17 cellular contexts compared by ENCODE assay signal in the genomic region with DNA sequence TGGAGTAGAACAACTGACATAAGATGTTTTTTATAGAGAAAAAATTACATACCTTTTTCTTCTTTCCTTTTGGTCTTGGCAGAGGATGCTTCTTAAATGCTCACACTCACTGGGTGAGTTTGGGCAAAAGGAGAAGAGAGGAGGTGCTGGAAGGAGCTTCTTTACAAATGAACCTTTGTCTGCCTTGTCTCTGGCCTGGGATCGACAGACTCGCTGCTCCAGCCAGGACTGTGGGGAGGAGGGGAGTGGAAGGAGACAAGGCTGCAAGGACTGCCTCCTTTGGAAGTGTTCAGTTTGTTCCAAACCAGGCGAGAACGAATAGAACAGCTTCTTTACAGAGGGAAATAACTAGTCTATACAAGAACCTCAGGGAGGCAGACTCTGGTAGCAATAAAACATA. TPM values are rescaled to one million over a fixed set of nuclear protein-coding genes. Genes with fewer than 3 reads are reported as not detected.
DNase-seq lines count a peak whose midpoint lies in the region; TF ChIP-seq lines count a peak whose summit lies in the region.
"Had no signal": no experiment of that assay in that cellular context is flagged by ENCODE, and none has a peak within 500 bp of the region (broad histone marks: within the 10 kb centered on the region; RNA-seq: fewer than 3 reads in every experiment).

SCRG1 (minus strand) TSS at position 101 of the 400 bp plus-strand sequence. CDS start 7,702 bp downstream, outside the sequence.

- H3K27ac Mint-ChIP-seq in osteocyte (ENCODE audit: unreplicated experiment): peak within 1 kb of the TSS; percentile 83
- H3K27ac Mint-ChIP-seq: IgD-negative memory B cell; natural killer cell treated with Interleukin-12 subunit alpha and Interleukin-12 subunit beta and Interleukin-15 and Interleukin-18, amount 100 ng/mL, for 72 hours had no signal

- in situ Hi-C loops in mammary epithelial cell (cut with MboI; ENCODE audit: low sequenced_read_pairs in 2 of 2): no loop called here

- peaks cover 3% of the 10 kb centered on the region for H3K4me1 Mint-ChIP-seq in osteocyte (ENCODE audit: unreplicated experiment)
- H3K4me1 Mint-ChIP-seq: central memory CD8-positive, alpha-beta T cell; IgD-negative memory B cell had no signal

- H3K4me1 ChIP-seq in mammary epithelial cell (ENCODE audit: insufficient read depth, low read length) (no peaks in the 10 kb centered on the region), OCI-LY7 (ENCODE audit: insufficient read depth, low read length, poor library complexity, severe bottlenecking) (no peaks in the 10 kb centered on the region)
- H3K4me1 ChIP-seq: upper lobe of right lung had no signal

- H3K4me3 ChIP-seq in mammary epithelial cell (replicated peaks in 1 of 3; ENCODE audit: insufficient read depth in 1 of 3, low read depth in 2 of 3, low read length in 3 of 3) (no peak within 1 kb of the TSS), OCI-LY7 (ENCODE audit: low read depth, low read length, poor library complexity, severe bottlenecking) (no peak within 1 kb of the TSS)
- H3K4me3 ChIP-seq: upper lobe of right lung had no signal

- no peaks in the 10 kb centered on the region for H3K27me3 Mint-ChIP-seq in osteocyte (ENCODE audit: unreplicated experiment)
- H3K27me3 Mint-ChIP-seq: central memory CD8-positive, alpha-beta T cell; IgD-negative memory B cell; natural killer cell treated with Interleukin-12 subunit alpha and Interleukin-12 subunit beta and Interleukin-15 and Interleukin-18, amount 100 ng/mL, for 72 hours had no signal

- POLR2A ChIA-PET in OCI-LY7 (lab: Charles Lee): interaction anchor here (0.7 to 2.0 kb wide), 3 partner anchors 11 to 160 kb away, joined by 3 to 6 read pairs (median 3); no protein-coding TSS in a partner anchor

- H3K9me3 ChIP-seq in mammary epithelial cell (replicated peaks; ENCODE audit: insufficient read depth, low read length): no peaks in the 10 kb centered on the region
- no peaks in the 10 kb centered on the region for H3K9me3 ChIP-seq in OCI-LY7 (ENCODE audit: low read length)
- H3K9me3 ChIP-seq: upper lobe of right lung had no signal

- peaks cover under 1% of the 10 kb centered on the region for H3K9me3 Mint-ChIP-seq in osteocyte (ENCODE audit: unreplicated experiment)
- H3K9me3 Mint-ChIP-seq: central memory CD8-positive, alpha-beta T cell; IgD-negative memory B cell; natural killer cell treated with Interleukin-12 subunit alpha and Interleukin-12 subunit beta and Interleukin-15 and Interleukin-18, amount 100 ng/mL, for 72 hours had no signal

- no peak within 1 kb of the TSS for H3K4me2 ChIP-seq in mammary epithelial cell (ENCODE audit: insufficient read depth, low read depth, low read length)
- H3K4me2 ChIP-seq in OCI-LY7 (ENCODE audit: low read length): no peak within 1 kb of the TSS

- intact Hi-C loops in mammary epithelial cell (cut with micrococcal nuclease) (no loop called here), OCI-LY7 (cut with micrococcal nuclease; ENCODE audit: unreplicated experiment) (no loop called here)

- 12% methylated on average over 4 of the region's 4 CpGs for WGBS in mammary epithelial cell (ENCODE audit: low coverage, missing lambda C conversion rate)

- H3K36me3 ChIP-seq in mammary epithelial cell (ENCODE audit: insufficient read depth, low read length) (no peaks in the 10 kb centered on the region), OCI-LY7 (ENCODE audit: insufficient read depth, low read length) (no peaks in the 10 kb centered on the region)
- H3K36me3 ChIP-seq: upper lobe of right lung had no signal

- H3K4me3 Mint-ChIP-seq in osteocyte (ENCODE audit: unreplicated experiment): peak within 1 kb of the TSS; percentile 49
- H3K4me3 Mint-ChIP-seq: central memory CD8-positive, alpha-beta T cell; IgD-negative memory B cell; natural killer cell treated with Interleukin-12 subunit alpha and Interleukin-12 subunit beta and Interleukin-15 and Interleukin-18, amount 100 ng/mL, for 72 hours had no signal

- no peaks in the 10 kb centered on the region for H3K27me3 ChIP-seq in mammary epithelial cell (ENCODE audit: insufficient read depth, low read length)
- H3K27me3 ChIP-seq: upper lobe of right lung had no signal

- CTCF ChIA-PET in mammary epithelial cell (lab: Charles Lee; ENCODE audit: low non-redundant PET) (no interaction called here), OCI-LY7 (lab: Charles Lee; ENCODE audit: unreplicated experiment) (interaction anchor here (0.7 kb wide), 1 partner anchor 135 kb away, joined by 3 read pairs; no protein-coding TSS in a partner anchor)

- TF ChIP-seq CTCF in mammary epithelial cell (conservative IDR thresholded peaks at IDR 0.05 in 1 of 2, IDR thresholded peaks at IDR 0.05 in 1 of 2; ENCODE audit: extremely low read depth in 1 of 2, insufficient read depth in 1 of 2, low read depth in 1 of 2, low read length in 2 of 2): no peak
- TF ChIP-seq CTCF in osteocyte (IDR thresholded peaks at IDR 0.05): no peak
- TF ChIP-seq CTCF in OCI-LY7 (conservative IDR thresholded peaks at IDR 0.05; ENCODE audit: low read length): no peak

- dilution Hi-C loops in mammary epithelial cell (cut with HindIII; ENCODE audit: low sequenced_read_pairs): no loop called here

- H3K9me2 ChIP-seq in OCI-LY7 (ENCODE audit: insufficient read depth, low read length): no peaks in the 10 kb centered on the region

- BruUV-seq in mammary epithelial cell (replicated peaks; lab: Mats Ljungman, UMichigan) (no TSS peak), OCI-LY7 (replicated peaks; lab: Mats Ljungman, UMichigan) (no TSS peak)

- no peak within 1 kb of the TSS for H3K9ac ChIP-seq in mammary epithelial cell (ENCODE audit: insufficient read depth, low read length)

- no peaks in the 10 kb centered on the region for H4K20me1 ChIP-seq in mammary epithelial cell (ENCODE audit: insufficient read depth, low read length)
- no peaks in the 10 kb centered on the region for H4K20me1 ChIP-seq in OCI-LY7 (ENCODE audit: insufficient read depth, low read length)

- DNase-seq in C1 segment of cervical spinal cord (lab: John Stamatoyannopoulos, UW) (peak in 9 of 14 donors; percentile 18 to 67 (median 52)), mammary epithelial cell (no peak), hypothalamus (lab: John Stamatoyannopoulos, UW) (peak in 37 of 51 donors; percentile 5 to 80 (median 40)), osteocyte (ENCODE audit: extremely low spot score, unreplicated experiment) (no peak), AML-193 (lab: John Stamatoyannopoulos, UW) (no peak), NCI-H2196 (lab: John Stamatoyannopoulos, UW; ENCODE audit: unreplicated experiment) (no peak), NAMALWA (ENCODE audit: low spot score) (no peak), OCI-LY7 (ENCODE audit: low spot score) (no peak)
- DNase-seq: activated CD4-positive, alpha-beta T cell treated with anti-CD3 and anti-CD28 coated beads, Interleukin-2, amount 50 U/mL, for 4 hours; NCI-H1417; NCI-H510A; T-helper 9 cell; upper lobe of right lung had no signal

- no peak within 1 kb of the TSS for H3K27ac ChIP-seq in mammary epithelial cell (ENCODE audit: insufficient read depth, low read depth, low read length)
- no peak within 1 kb of the TSS for H3K27ac ChIP-seq in OCI-LY7 (ENCODE audit: low read depth, low read length, poor library complexity, severe bottlenecking)
- H3K27ac ChIP-seq: upper lobe of right lung had no signal

- no peaks in the 10 kb centered on the region for H3K79me2 ChIP-seq in mammary epithelial cell (ENCODE audit: insufficient read depth, low read length)
- no peaks in the 10 kb centered on the region for H3K79me2 ChIP-seq in OCI-LY7 (ENCODE audit: insufficient read depth, low read depth, low read length)

- H2AFZ ChIP-seq in mammary epithelial cell (ENCODE audit: low read depth, low read length): peak within 1 kb of the TSS; percentile 61
- H2AFZ ChIP-seq in OCI-LY7 (ENCODE audit: low read length): no peak within 1 kb of the TSS

- H3K36me3 Mint-ChIP-seq in osteocyte (ENCODE audit: unreplicated experiment): peaks cover 11% of the 10 kb centered on the region

RNA-seq across cellular contexts. Expression of gene SCRG1, which starts in this region (rescaled TPM):
- total RNA-seq in mammary epithelial cell (1 to 10 TPM in 1 of 2 donors, not detected in 1; 3.0 TPM), osteocyte (2.2 and 2.6 TPM in 2 replicates), OCI-LY7 (2022) (not detected in 2 replicates)
- polyA plus RNA-seq in mammary epithelial cell: not detected
- not detected for polyA minus RNA-seq in mammary epithelial cell
- not detected in 2 replicates for total RNA-seq in OCI-LY7 (2014; rRNA removed; shearing (Covaris generic))
- total RNA-seq: kidney epithelial cell; natural killer cell treated with Interleukin-12 subunit alpha and Interleukin-12 subunit beta and Interleukin-15 and Interleukin-18, amount 100 ng/mL, for 72 hours; upper lobe of right lung had no signal
- polyA plus RNA-seq: IgD-negative memory B cell had no signal

Comparison
In these comparisons a context has a peak if more than half of its experiments do, and no peak if none do; other contexts are left out.
1. DNase-seq: peak in C1 segment of cervical spinal cord (9 of 14) and hypothalamus (37 of 51); none in mammary epithelial cell (single experiment), osteocyte (single experiment), AML-193 (0 of 2), NCI-H2196 (single experiment), NAMALWA (single experiment) and OCI-LY7 (single experiment).